In the genomic region with DNA sequence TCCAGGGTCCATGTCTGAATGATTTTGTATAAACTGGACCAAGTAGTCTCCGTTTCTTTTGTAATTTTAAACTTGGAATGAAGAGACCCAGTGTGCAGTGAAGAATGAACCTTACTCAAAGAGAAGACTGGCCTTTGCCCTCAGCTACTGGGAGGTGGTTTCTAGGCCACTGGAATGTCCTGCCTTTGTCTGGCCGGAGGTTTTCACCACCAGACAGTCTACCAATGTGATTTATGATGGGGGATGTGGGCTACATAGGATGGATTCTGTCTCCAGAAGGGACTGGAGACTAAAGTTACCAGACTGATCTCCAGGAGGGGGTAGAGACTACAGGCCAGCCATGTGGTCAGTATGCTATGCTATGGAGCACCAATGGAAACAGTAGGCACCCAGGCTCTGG, we compare ENCODE assay signal across 2 cellular contexts.
A peak's percentile ranks its signal among the peaks of the same experiment; 100 is the strongest.
TF ChIP-seq lines count a peak whose summit lies in the region.

No MANE protein-coding gene starts in this region.

TF ChIP-seq in IMR-90, 13 proteins besides CTCF, POLR2A, EP300 and RAD21:
- TF ChIP-seq NFE2L2 (IDR thresholded peaks at IDR 0.05; ENCODE audit: low read depth, low read length): no peak
- TF ChIP-seq CEBPB (IDR thresholded peaks at IDR 0.05; ENCODE audit: low read depth, low read length): no peak
- TF ChIP-seq RCOR1 (IDR thresholded peaks at IDR 0.05; ENCODE audit: insufficient replicate concordance, low read length): no peak
- TF ChIP-seq BHLHE40 (IDR thresholded peaks at IDR 0.05; ENCODE audit: low read depth, low read length): no peak
- no peak for TF ChIP-seq MAZ (IDR thresholded peaks at IDR 0.05; ENCODE audit: borderline replicate concordance, low read depth, low read length)
- TF ChIP-seq MXI1 (IDR thresholded peaks at IDR 0.05; ENCODE audit: borderline replicate concordance, low read depth, low read length): no peak

TF ChIP-seq in HepG2, 621 proteins besides CTCF, POLR2A, EP300 and RAD21:
- no peak for TF ChIP-seq SUZ12 (IDR thresholded peaks at IDR 0.05; ENCODE audit: low read depth, low read length)
- no peak for TF ChIP-seq FOXO1 (CRISPR knock-in tag; IDR thresholded peaks at IDR 0.05)
- no peak for TF ChIP-seq ZNF30 (CRISPR knock-in tag; IDR thresholded peaks at IDR 0.05)
- TF ChIP-seq ZNF644 (CRISPR knock-in tag; IDR thresholded peaks at IDR 0.05; ENCODE audit: low read depth): 0 out of 2 replicates have a peak, but pooled peaks have one; percentile 8
- TF ChIP-seq JUNB (CRISPR knock-in tag; IDR thresholded peaks at IDR 0.05; ENCODE audit: borderline replicate concordance): no peak
- TF ChIP-seq ZNF850 (CRISPR knock-in tag; conservative IDR thresholded peaks at IDR 0.05): no peak
- no peak for TF ChIP-seq BHLHE40 (IDR thresholded peaks at IDR 0.05; ENCODE audit: low read length)
- TF ChIP-seq, protein P1, sequence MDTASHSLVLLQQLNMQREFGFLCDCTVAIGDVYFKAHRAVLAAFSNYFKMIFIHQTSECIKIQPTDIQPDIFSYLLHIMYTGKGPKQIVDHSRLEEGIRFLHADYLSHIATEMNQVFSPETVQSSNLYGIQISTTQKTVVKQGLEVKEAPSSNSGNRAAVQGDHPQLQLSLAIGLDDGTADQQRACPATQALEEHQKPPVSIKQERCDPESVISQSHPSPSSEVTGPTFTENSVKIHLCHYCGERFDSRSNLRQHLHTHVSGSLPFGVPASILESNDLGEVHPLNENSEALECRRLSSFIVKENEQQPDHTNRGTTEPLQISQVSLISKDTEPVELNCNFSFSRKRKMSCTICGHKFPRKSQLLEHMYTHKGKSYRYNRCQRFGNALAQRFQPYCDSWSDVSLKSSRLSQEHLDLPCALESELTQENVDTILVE (CRISPR knock-in tag; IDR thresholded peaks at IDR 0.05): no peak
- TF ChIP-seq ZMYM4 (CRISPR knock-in tag; IDR thresholded peaks at IDR 0.05): 0 out of 2 replicates have a peak, but pooled peaks have one; percentile 15
- TF ChIP-seq HNF4A (CRISPR knock-in tag; IDR thresholded peaks at IDR 0.05): 0 out of 2 replicates have a peak, but pooled peaks have one; percentile 27
- TF ChIP-seq ZSCAN22 (CRISPR knock-in tag; IDR thresholded peaks at IDR 0.05): no peak
- TF ChIP-seq, protein P2, sequence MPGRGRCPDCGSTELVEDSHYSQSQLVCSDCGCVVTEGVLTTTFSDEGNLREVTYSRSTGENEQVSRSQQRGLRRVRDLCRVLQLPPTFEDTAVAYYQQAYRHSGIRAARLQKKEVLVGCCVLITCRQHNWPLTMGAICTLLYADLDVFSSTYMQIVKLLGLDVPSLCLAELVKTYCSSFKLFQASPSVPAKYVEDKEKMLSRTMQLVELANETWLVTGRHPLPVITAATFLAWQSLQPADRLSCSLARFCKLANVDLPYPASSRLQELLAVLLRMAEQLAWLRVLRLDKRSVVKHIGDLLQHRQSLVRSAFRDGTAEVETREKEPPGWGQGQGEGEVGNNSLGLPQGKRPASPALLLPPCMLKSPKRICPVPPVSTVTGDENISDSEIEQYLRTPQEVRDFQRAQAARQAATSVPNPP (CRISPR knock-in tag; IDR thresholded peaks at IDR 0.05): no peak
- TF ChIP-seq TEAD3 (CRISPR knock-in tag; optimal IDR thresholded peaks at IDR 0.05; ENCODE audit: borderline replicate concordance): peak; percentile 55
- TF ChIP-seq, protein P3, sequence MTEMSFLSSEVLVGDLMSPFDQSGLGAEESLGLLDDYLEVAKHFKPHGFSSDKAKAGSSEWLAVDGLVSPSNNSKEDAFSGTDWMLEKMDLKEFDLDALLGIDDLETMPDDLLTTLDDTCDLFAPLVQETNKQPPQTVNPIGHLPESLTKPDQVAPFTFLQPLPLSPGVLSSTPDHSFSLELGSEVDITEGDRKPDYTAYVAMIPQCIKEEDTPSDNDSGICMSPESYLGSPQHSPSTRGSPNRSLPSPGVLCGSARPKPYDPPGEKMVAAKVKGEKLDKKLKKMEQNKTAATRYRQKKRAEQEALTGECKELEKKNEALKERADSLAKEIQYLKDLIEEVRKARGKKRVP (CRISPR knock-in tag; IDR thresholded peaks at IDR 0.05): no peak
- TF ChIP-seq, protein P4, sequence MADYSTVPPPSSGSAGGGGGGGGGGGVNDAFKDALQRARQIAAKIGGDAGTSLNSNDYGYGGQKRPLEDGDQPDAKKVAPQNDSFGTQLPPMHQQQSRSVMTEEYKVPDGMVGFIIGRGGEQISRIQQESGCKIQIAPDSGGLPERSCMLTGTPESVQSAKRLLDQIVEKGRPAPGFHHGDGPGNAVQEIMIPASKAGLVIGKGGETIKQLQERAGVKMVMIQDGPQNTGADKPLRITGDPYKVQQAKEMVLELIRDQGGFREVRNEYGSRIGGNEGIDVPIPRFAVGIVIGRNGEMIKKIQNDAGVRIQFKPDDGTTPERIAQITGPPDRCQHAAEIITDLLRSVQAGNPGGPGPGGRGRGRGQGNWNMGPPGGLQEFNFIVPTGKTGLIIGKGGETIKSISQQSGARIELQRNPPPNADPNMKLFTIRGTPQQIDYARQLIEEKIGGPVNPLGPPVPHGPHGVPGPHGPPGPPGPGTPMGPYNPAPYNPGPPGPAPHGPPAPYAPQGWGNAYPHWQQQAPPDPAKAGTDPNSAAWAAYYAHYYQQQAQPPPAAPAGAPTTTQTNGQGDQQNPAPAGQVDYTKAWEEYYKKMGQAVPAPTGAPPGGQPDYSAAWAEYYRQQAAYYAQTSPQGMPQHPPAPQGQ (CRISPR knock-in tag; IDR thresholded peaks at IDR 0.05; ENCODE audit: borderline replicate concordance): no peak
- no peak for TF ChIP-seq SIX4 (CRISPR knock-in tag; IDR thresholded peaks at IDR 0.05)
